Comparison of ENCODE assay signal across 1 cellular context in the genomic region with DNA sequence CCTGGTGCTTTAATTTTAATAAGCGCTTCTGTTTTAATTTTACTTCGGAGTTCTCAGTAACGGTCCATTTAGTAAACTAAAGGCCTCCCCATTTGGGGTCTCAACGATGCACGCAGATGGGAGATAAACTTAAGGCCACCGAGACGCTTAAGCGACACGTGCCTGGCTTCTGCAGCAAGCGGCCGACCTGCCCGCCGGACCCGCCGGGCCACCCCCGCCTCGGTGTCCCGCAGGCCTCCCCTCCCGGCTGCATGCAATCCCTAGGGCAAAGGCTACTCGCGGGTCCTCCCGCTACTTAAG.
TF ChIP-seq lines count a peak whose summit lies in the region.

No MANE protein-coding gene starts in this region.

TF ChIP-seq in WTC11, 78 proteins besides CTCF, POLR2A, EP300 and RAD21 (continued from another document):
- no peak for TF ChIP-seq SMAD3 (CRISPR knock-in tag; IDR thresholded peaks at IDR 0.05; ENCODE audit: borderline replicate concordance)
